8 cellular contexts compared by ENCODE assay signal in the genomic region with DNA sequence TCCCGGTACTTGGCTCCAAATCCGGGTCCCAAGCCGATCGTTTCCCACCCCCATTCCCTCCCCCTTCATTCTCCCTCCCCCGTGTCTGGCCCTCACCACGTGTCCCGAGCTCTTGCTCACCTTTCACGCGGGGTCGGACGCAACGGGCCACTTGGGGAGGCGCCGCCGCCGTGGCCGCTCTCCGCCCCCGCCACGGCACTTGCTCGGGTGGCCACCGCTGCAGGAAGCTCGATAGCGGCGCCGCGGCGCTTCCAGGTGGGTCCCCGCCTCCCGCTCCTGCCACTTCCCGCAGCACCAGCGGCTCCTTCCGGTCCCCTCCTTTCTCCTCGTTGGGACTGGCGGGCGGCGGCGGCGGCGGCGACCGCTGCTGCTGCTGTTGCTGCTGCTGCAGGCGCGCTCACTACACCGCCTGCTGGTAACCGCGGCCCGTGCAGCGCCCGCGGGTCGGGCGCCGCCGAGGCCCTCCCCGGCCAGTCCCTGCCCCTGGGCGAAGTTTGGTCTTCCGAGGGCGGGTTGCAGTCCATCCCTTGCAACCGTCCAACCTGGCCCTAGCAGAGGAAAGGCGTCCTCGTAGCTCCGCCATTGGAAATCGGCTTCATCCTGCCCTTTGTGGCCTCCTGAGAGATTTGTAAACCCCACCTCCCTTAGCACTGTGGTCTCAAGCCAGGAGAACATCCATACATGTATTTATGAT. TPM values are rescaled to one million over a fixed set of nuclear protein-coding genes. Genes with fewer than 3 reads are reported as not detected.
DNase-seq lines count a peak whose midpoint lies in the region; ATAC-seq and TF ChIP-seq lines count a peak whose summit lies in the region.

No MANE protein-coding gene starts in this region.

- H3K4me1 Mint-ChIP-seq in IgD-negative memory B cell = peaks cover 28 to 29% (median 29%) of the 10 kb centered on the region in 3 donors

- H3K36me3 ChIP-seq in OCI-LY7 (ENCODE audit: insufficient read depth, low read length) (peaks cover 20% of the 10 kb centered on the region; the same call in 1 of the 2 replicates), muscle layer of colon (ENCODE audit: insufficient read depth, low read length) (no peaks in the 10 kb centered on the region)

- DNase-seq in DMS53 (lab: John Stamatoyannopoulos, UW) = peak; percentile 98
- peak; percentile 95 for DNase-seq in OCI-LY7 (ENCODE audit: low spot score)
- DNase-seq in activated T-cell treated with anti-CD3 and anti-CD28 coated beads for 48 hours (ENCODE audit: low read depth) = peak; percentile 93
- DNase-seq in erythroblast (lab: John Stamatoyannopoulos, UW) = peak; percentile 93 to 94
- peak; percentile 76 to 83 for DNase-seq in stimulated activated CD8-positive, alpha-beta memory T cell treated with anti-CD3 and anti-CD28 coated beads, Interleukin-7, amount 100 ng/mL, for 1 hour (ENCODE audit: low read depth in 2 of 2)

- H3K27me3 Mint-ChIP-seq in IgD-negative memory B cell = no peaks in the 10 kb centered on the region

- no peaks in the 10 kb centered on the region for H3K36me3 Mint-ChIP-seq in IgD-negative memory B cell

- no peaks in the 10 kb centered on the region for H3K9me3 Mint-ChIP-seq in IgD-negative memory B cell

- no peaks in the 10 kb centered on the region for H3K9me2 ChIP-seq in OCI-LY7 (ENCODE audit: insufficient read depth, low read length)

- H4K20me1 ChIP-seq in OCI-LY7 (ENCODE audit: insufficient read depth, low read length) = peaks cover 11% of the 10 kb centered on the region; the same call in 1 of the 2 replicates

- no peaks in the 10 kb centered on the region for H3K9me3 ChIP-seq in OCI-LY7 (ENCODE audit: low read length)
- no peaks in the 10 kb centered on the region for H3K9me3 ChIP-seq in muscle layer of colon (ENCODE audit: low read length)

- no TSS peak for BruUV-seq in OCI-LY7 (replicated peaks; lab: Mats Ljungman, UMichigan)

- TF ChIP-seq CTCF in OCI-LY7 (conservative IDR thresholded peaks at IDR 0.05; ENCODE audit: low read length) = peak; percentile 84

- peak overlapping the region; percentile 72 for H2AFZ ChIP-seq in OCI-LY7 (ENCODE audit: low read length)

- POLR2A ChIA-PET in OCI-LY7 (lab: Charles Lee) = interaction anchor here (0.6 to 2.0 kb wide), 12 partner anchors 10 to 321 kb away, joined by 3 to 8 read pairs (median 4); a partner anchor contains a TSS

- peak; percentile 68 for ATAC-seq in GM21576 (IDR thresholded peaks at IDR 0.05; ENCODE audit: unreplicated experiment)

- peaks cover 50% of the 10 kb centered on the region for H3K79me2 ChIP-seq in OCI-LY7 (ENCODE audit: insufficient read depth, low read depth, low read length)

- TF ChIP-seq POLR2A in erythroblast (IDR thresholded peaks at IDR 0.05; ENCODE audit: low read length) = peak; percentile 42

- peak overlapping the region; percentile 88 to 99 (median 95) for H3K4me3 Mint-ChIP-seq in IgD-negative memory B cell

- H3K4me1 ChIP-seq in OCI-LY7 (ENCODE audit: insufficient read depth, low read length, poor library complexity, severe bottlenecking) (peaks cover 42% of the 10 kb centered on the region), muscle layer of colon (ENCODE audit: insufficient read depth, low read length) (peaks cover 18% of the 10 kb centered on the region)

- H3K4me3 ChIP-seq in OCI-LY7 (ENCODE audit: low read depth, low read length, poor library complexity, severe bottlenecking) (peak overlapping the region; percentile 98), muscle layer of colon (ENCODE audit: low read depth in 1 of 2, low read length in 2 of 2) (peak overlapping the region; percentile 88 to 91)

- peak overlapping the region; percentile 64 for H3K9ac ChIP-seq in muscle layer of colon (ENCODE audit: low read length)

- peak overlapping the region; percentile 74 for H3K4me2 ChIP-seq in OCI-LY7 (ENCODE audit: low read length)

- H3K27ac ChIP-seq in OCI-LY7 (ENCODE audit: low read depth, low read length, poor library complexity, severe bottlenecking) = peak overlapping the region; percentile 87
- H3K27ac ChIP-seq in muscle layer of colon (ENCODE audit: low read depth, low read length) = peak overlapping the region; percentile 80

- peak overlapping the region; percentile 94 to 99 (median 99) for H3K27ac Mint-ChIP-seq in IgD-negative memory B cell

- no peaks in the 10 kb centered on the region for H3K27me3 ChIP-seq in muscle layer of colon (ENCODE audit: control insufficient read depth in 1 of 2, insufficient read depth in 2 of 2, low read length in 2 of 2)

- CTCF ChIA-PET in OCI-LY7 (lab: Charles Lee; ENCODE audit: unreplicated experiment) = interaction anchor here (1.0 kb wide), 1 partner anchor 87 kb away, joined by 3 read pairs; no protein-coding TSS in a partner anchor

- intact Hi-C loops in OCI-LY7 (cut with micrococcal nuclease; ENCODE audit: unreplicated experiment) = loop anchor here (1.0 to 5.0 kb wide), 6 partner anchors 76 to 466 kb away; a partner anchor contains a TSS

RNA-seq across cellular contexts. Expression of a gene that starts 0.8 kb away (rescaled TPM):
- polyA plus RNA-seq in IgD-negative memory B cell = 32.6 TPM
- 66.4 and 74.6 TPM in 2 replicates for total RNA-seq in OCI-LY7 (2014; rRNA removed; shearing (Covaris generic))
- 51.4 and 56.5 TPM in 2 replicates for total RNA-seq in OCI-LY7 (2022)

Comparison
In these comparisons a context has a peak if more than half of its experiments do, and no peak if none do; other contexts are left out.
1. Peak in every context shown above with its lines: DNase-seq, ATAC-seq, H3K4me3 ChIP-seq and H3K27ac ChIP-seq.